In the genomic region with DNA sequence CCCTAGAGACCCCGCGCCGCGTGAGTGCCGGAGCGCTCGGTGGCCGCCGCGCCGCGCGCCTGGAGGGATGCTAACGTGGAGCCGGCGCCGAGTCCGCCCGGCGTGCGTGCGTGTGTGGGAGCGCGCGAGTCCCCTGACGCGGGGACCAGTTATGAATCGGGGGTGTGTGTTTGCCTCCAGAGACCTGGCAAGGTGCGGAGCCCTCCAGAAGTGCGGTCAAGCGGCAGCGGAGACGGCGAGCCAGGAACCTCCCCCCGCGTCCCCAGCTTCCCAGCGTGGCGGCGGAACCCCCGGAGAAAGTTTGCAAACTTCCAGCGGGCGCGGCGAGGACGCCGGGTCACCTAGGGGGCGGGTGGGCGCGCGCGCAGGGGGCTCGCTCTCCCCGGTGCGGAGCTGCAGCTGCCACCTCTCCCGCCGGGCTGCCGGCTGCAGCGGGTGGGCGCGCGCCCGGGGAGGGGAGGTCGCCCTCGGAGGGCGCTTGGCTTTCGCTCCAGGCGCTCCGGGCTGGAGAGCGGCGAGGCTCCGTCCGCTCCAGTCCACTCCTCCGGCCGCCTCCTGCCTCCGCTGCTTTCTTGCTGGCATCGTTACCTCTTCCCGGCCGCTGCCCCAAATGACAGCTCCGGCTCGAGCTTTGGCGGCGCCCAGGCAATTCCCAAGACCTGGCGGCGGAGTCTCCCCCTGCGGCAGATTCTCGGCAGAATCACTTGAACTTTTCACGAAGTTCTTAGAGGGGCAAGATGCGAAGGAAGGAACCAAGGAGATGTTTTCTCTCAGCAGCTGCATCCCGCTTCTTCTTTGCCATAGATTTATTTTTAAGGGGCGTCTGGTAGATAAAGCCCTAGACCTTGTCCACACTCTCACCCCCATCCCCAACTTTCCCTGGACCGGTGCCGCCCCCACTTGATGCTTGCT, we compare ENCODE assay signal across 8 cellular contexts. TPM values are rescaled to one million over a fixed set of nuclear protein-coding genes. Genes with fewer than 3 reads are reported as not detected.
DNase-seq lines count a peak whose midpoint lies in the region; ATAC-seq and TF ChIP-seq lines count a peak whose summit lies in the region.

No MANE protein-coding gene starts in this region.

- WGBS in esophagus muscularis mucosa: under 1% methylated on average over 21 of the region's 92 CpGs

- H3K9me3 Mint-ChIP-seq in T-helper 2 cell treated with Interferon-gamma antibody and Interleukin-4, amounts not matched to agents 5 μg/mL and 100 μg/mL, for 36 hours: no peaks in the 10 kb centered on the region
- H3K9me3 Mint-ChIP-seq in naive thymus-derived CD4-positive, alpha-beta T cell: peaks cover 0 to 1% (median 0%) of the 10 kb centered on the region in 11 donors

- H3K36me3 Mint-ChIP-seq in T-helper 2 cell treated with Interferon-gamma antibody and Interleukin-4, amounts not matched to agents 5 μg/mL and 100 μg/mL, for 36 hours (ENCODE audit: low read depth): peaks cover 2% of the 10 kb centered on the region
- H3K36me3 Mint-ChIP-seq in naive thymus-derived CD4-positive, alpha-beta T cell: peaks cover 0 to 3% (median 0%) of the 10 kb centered on the region in 5 donors

- POLR2A ChIA-PET in naive thymus-derived CD4-positive, alpha-beta T cell (lab: Charles Lee): no interaction called here

- no peak for TF ChIP-seq EP300 in esophagus muscularis mucosa (IDR thresholded peaks at IDR 0.05)

- TF ChIP-seq CTCF in GM20000 (IDR thresholded peaks at IDR 0.05; ENCODE audit: extremely low read depth, missing control alignments): no peak
- no peak for TF ChIP-seq CTCF in esophagus muscularis mucosa (IDR thresholded peaks at IDR 0.05)

- H3K36me3 ChIP-seq in esophagus muscularis mucosa: no peaks in the 10 kb centered on the region
- no peaks in the 10 kb centered on the region for H3K36me3 ChIP-seq in naive thymus-derived CD4-positive, alpha-beta T cell (ENCODE audit: control insufficient read depth in 2 of 3, insufficient read depth in 3 of 3, low read length in 3 of 3)

- CTCF ChIA-PET in naive thymus-derived CD4-positive, alpha-beta T cell (lab: Charles Lee): interaction anchor here (0.7 kb wide), 1 partner anchor 83 kb away, joined by 3 read pairs; no protein-coding TSS in a partner anchor

- no peaks in the 10 kb centered on the region for H3K27me3 ChIP-seq in esophagus muscularis mucosa
- peaks cover 3 to 10% of the 10 kb centered on the region in 2 donors for H3K27me3 ChIP-seq in naive thymus-derived CD4-positive, alpha-beta T cell (ENCODE audit: control insufficient read depth in 2 of 2, insufficient read depth in 2 of 2, low read length in 2 of 2)

- peak overlapping the region; percentile 91 to 93 (median 92) for H3K27ac ChIP-seq in esophagus muscularis mucosa (replicated peaks in 1 of 4)
- H3K27ac ChIP-seq in naive thymus-derived CD4-positive, alpha-beta T cell (ENCODE audit: low read depth, low read length): no peak overlapping the region

- peak; percentile 10 for ATAC-seq in naive thymus-derived CD4-positive, alpha-beta T cell
- no peak for ATAC-seq in HG03039 (IDR thresholded peaks at IDR 0.05; ENCODE audit: unreplicated experiment)

- intact Hi-C loops in esophagus muscularis mucosa (cut with DNase I): loop anchor here (5.0 kb wide), 1 partner anchor 272 kb away; no protein-coding TSS in a partner anchor
- intact Hi-C loops in naive thymus-derived CD4-positive, alpha-beta T cell (cut with micrococcal nuclease): no loop called here

- no peak for TF ChIP-seq POLR2A in esophagus muscularis mucosa (IDR thresholded peaks at IDR 0.05; ENCODE audit: low read depth)

- H3K27ac Mint-ChIP-seq in T-helper 2 cell treated with Interferon-gamma antibody and Interleukin-4, amounts not matched to agents 5 μg/mL and 100 μg/mL, for 36 hours: no peak overlapping the region
- H3K27ac Mint-ChIP-seq in naive thymus-derived CD4-positive, alpha-beta T cell: peak overlapping the region in 2 of 9 donors; percentile 7 to 56

- H3K4me3 ChIP-seq in esophagus muscularis mucosa: peak overlapping the region; percentile 65 to 85 (median 76)
- H3K4me3 ChIP-seq in naive thymus-derived CD4-positive, alpha-beta T cell (ENCODE audit: low read length): peak overlapping the region; percentile 34

- peak overlapping the region; percentile 78 for H3K4me3 Mint-ChIP-seq in T-helper 2 cell treated with Interferon-gamma antibody and Interleukin-4, amounts not matched to agents 5 μg/mL and 100 μg/mL, for 36 hours
- peak overlapping the region; percentile 80 to 94 (median 88) for H3K4me3 Mint-ChIP-seq in naive thymus-derived CD4-positive, alpha-beta T cell

- H3K27me3 Mint-ChIP-seq in T-helper 2 cell treated with Interferon-gamma antibody and Interleukin-4, amounts not matched to agents 5 μg/mL and 100 μg/mL, for 36 hours (ENCODE audit: low read depth): peaks cover 67% of the 10 kb centered on the region
- peaks cover 76 to 81% (median 79%) of the 10 kb centered on the region in 5 donors for H3K27me3 Mint-ChIP-seq in naive thymus-derived CD4-positive, alpha-beta T cell

- H3K4me1 ChIP-seq in esophagus muscularis mucosa: peaks cover 29 to 57% (median 49%) of the 10 kb centered on the region in 4 donors
- H3K4me1 ChIP-seq in naive thymus-derived CD4-positive, alpha-beta T cell (ENCODE audit: control insufficient read depth in 2 of 2, insufficient read depth in 2 of 2, low read length in 2 of 2): peaks cover 0 to 8% of the 10 kb centered on the region in 2 donors

- peak; percentile 63 for DNase-seq in AG08396 (ENCODE audit: low spot score)
- DNase-seq in GM20000 (ENCODE audit: low spot score): peak; percentile 31
- no peak for DNase-seq in T-helper 2 cell treated with Interferon-gamma antibody and Interleukin-4, amounts not matched to agents 5 μg/mL and 100 μg/mL, for 36 hours (ENCODE audit: low spot score)
- DNase-seq in esophagus muscularis mucosa (ENCODE audit: extremely low spot score): no peak
- DNase-seq in naive thymus-derived CD4-positive, alpha-beta T cell: no peak
- no peak for DNase-seq in DMS79 (lab: John Stamatoyannopoulos, UW)
- no peak for DNase-seq in KBM-7

- in situ Hi-C loops in KBM-7 (cut with MboI; ENCODE audit: low pct_unique_long_range_greater_than_20kb, low sequenced_read_pairs): no loop called here

- H3K9me3 ChIP-seq in esophagus muscularis mucosa: no peaks in the 10 kb centered on the region
- no peaks in the 10 kb centered on the region for H3K9me3 ChIP-seq in naive thymus-derived CD4-positive, alpha-beta T cell (ENCODE audit: control insufficient read depth in 2 of 3, low read length in 3 of 3)

- H3K4me1 Mint-ChIP-seq in T-helper 2 cell treated with Interferon-gamma antibody and Interleukin-4, amounts not matched to agents 5 μg/mL and 100 μg/mL, for 36 hours (ENCODE audit: low read depth): peaks cover 14% of the 10 kb centered on the region
- H3K4me1 Mint-ChIP-seq in naive thymus-derived CD4-positive, alpha-beta T cell: peaks cover 7 to 30% (median 22%) of the 10 kb centered on the region in 7 donors

RNA-seq across cellular contexts. Expression of a gene that starts 2.3 kb away (rescaled TPM):
- total RNA-seq in esophagus muscularis mucosa: 10 to 100 TPM in 2 of 4 donors, 1 to 10 TPM in 2; 6.6 to 18.6 (median 12.6) TPM
- 10 to 100 TPM in 1 of 5 experiments, 1 to 10 TPM in 1, under 1 TPM in 1, not detected in 2; 0.22 to 18.4 (median 3.6) TPM for total RNA-seq in naive thymus-derived CD4-positive, alpha-beta T cell
- not detected for polyA plus RNA-seq in naive thymus-derived CD4-positive, alpha-beta T cell

Comparison
In these comparisons a context has a peak if more than half of its experiments do, and no peak if none do; other contexts are left out.
1. DNase-seq: peak in AG08396 (single experiment) and GM20000 (single experiment); none in T-helper 2 cell treated with Interferon-gamma antibody and Interleukin-4, amounts not matched to agents 5 μg/mL and 100 μg/mL, for 36 hours (single experiment), esophagus muscularis mucosa (single experiment), naive thymus-derived CD4-positive, alpha-beta T cell (0 of 9), DMS79 (single experiment) and KBM-7 (single experiment).